ENCODE assay signal across 11 cellular contexts in genomic region chr11:97621282-97621681, GRCh38.
"Had no signal": no experiment of that assay in that cellular context is flagged by ENCODE, and none has a peak within 500 bp of the region (broad histone marks: within the 10 kb centered on the region; RNA-seq: fewer than 3 reads in every experiment).

No MANE protein-coding gene starts in this region.

- H2AFZ ChIP-seq: GM23248, GM23338 had no signal

- H3K4me2 ChIP-seq: GM23338 had no signal

- H3K4me3 Mint-ChIP-seq: GM23338, H9, HFFc6 had no signal

- H3K9ac ChIP-seq: GM23248 had no signal

- H3K4me1 ChIP-seq: HAP-1 had no signal

- H3K27ac Mint-ChIP-seq: GM23338, H9, HFFc6 had no signal

- DNase-seq: GM23248, GOT3, H7, H9, HCEC 1CT, HFFc6 had no signal

- H3K4me1 Mint-ChIP-seq: GM23338, H9 had no signal

- H3K9me3 ChIP-seq: HAP-1 had no signal

- FAIRE-seq: H1, H54 had no signal

- H3K27ac ChIP-seq: GM23248 had no signal

- H3K36me3 ChIP-seq: HAP-1 had no signal

- ATAC-seq: GM23338, HCT116 had no signal

- H3K4me3 ChIP-seq: GM23248, GM23338, HAP-1 had no signal
